Comparison of ENCODE assay signal across 8 cellular contexts in the genomic region with DNA sequence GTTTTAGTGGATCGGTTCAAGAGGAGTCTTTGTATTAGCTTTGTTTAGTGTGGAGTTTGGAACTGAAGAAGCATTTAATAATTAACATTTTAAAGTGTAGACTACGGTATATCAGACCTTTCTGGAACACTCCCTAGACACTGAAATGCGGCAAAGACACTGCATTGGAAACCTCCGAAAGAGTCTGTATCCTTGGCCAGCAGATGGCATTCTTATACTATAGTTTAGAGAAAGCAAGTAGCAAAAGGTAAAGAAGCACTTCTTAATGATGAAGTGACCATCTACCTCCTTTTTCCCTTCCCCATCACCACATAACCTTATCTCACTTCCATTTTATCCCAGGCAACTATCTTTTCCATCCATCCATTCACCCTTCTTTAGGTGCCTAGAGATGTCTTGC. TPM values are rescaled to one million over a fixed set of nuclear protein-coding genes. Genes with fewer than 3 reads are reported as not detected.
DNase-seq lines count a peak whose midpoint lies in the region; ATAC-seq, FAIRE-seq and TF ChIP-seq lines count a peak whose summit lies in the region.

No MANE protein-coding gene starts in this region.

- WGBS in GM12878 (ENCODE audit: insufficient coverage, insufficient replicate concordance, low lambda C conversion rate, missing lambda C conversion rate): 23% methylated on average over 4 of the region's 4 CpGs

- DNase-seq in AG04450 (ENCODE audit: low read depth, low spot score) (no peak), GM03348 (ENCODE audit: low spot score) (peak; percentile 29), NCI-H510A (lab: John Stamatoyannopoulos, UW) (peak; percentile 1), GM12878 (ENCODE audit: low read depth, low spot score) (no peak), kidney glomerular epithelial cell (lab: John Stamatoyannopoulos, UW) (peak; percentile 7), GM19240 (ENCODE audit: insufficient read length, low spot score) (no peak)

- H3K79me2 ChIP-seq in GM12878 (ENCODE audit: control insufficient read depth, insufficient read depth, low read length): no peaks in the 10 kb centered on the region

- H3K9me3 ChIP-seq in AG04450 (ENCODE audit: control insufficient read depth, insufficient read depth, low read length): no peaks in the 10 kb centered on the region
- no peaks in the 10 kb centered on the region for H3K9me3 ChIP-seq in GM12878 (replicated peaks; ENCODE audit: control insufficient read depth, insufficient read depth, low read length)

- POLR2A ChIA-PET in AG04450 (lab: Yijun Ruan, JAX) (no interaction called here), GM12878 (lab: Charles Lee) (no interaction called here)

- H3K27ac ChIP-seq in AG04450 (ENCODE audit: low read depth, low read length): no peak overlapping the region
- H3K27ac ChIP-seq in GM12878 (ENCODE audit: control insufficient read depth, insufficient read depth): no peak overlapping the region

- peak; percentile 68 for ATAC-seq in HG02981 (IDR thresholded peaks at IDR 0.05; ENCODE audit: unreplicated experiment)
- peak; percentile 81 for ATAC-seq in GM12878
- no peak for ATAC-seq in HG02840 (IDR thresholded peaks at IDR 0.05; ENCODE audit: low FRiP score, unreplicated experiment)

- RAD21 ChIA-PET in GM12878 (lab: Charles Lee; ENCODE audit: unreplicated experiment): no interaction called here

- SMC1A ChIA-PET in GM12878 (lab: Charles Lee; ENCODE audit: uncharacterized antibody, unreplicated experiment): interaction anchor here (0.8 kb wide), 1 partner anchor 14 kb away, joined by 3 read pairs; no protein-coding TSS in a partner anchor

- H2AFZ ChIP-seq in GM12878 (ENCODE audit: control insufficient read depth, low read depth, low read length): no peak overlapping the region

- no peak overlapping the region for H3K4me3 ChIP-seq in AG04450 (ENCODE audit: low read depth, low read length)
- H3K4me3 ChIP-seq in GM12878: no peak overlapping the region

- no peak for TF ChIP-seq POLR2A in GM12878 (IDR thresholded peaks at IDR 0.05; ENCODE audit: low read depth, low read length)

- FAIRE-seq in GM12878 (lab: Jason Lieb, UNC): no peak

- TF ChIP-seq RAD21 in GM12878 (IDR thresholded peaks at IDR 0.05; ENCODE audit: insufficient read depth, low read depth, low read length): peak; percentile 77

- no peaks in the 10 kb centered on the region for H3K27me3 ChIP-seq in AG04450 (ENCODE audit: control insufficient read depth, insufficient read depth, low read length)
- no peaks in the 10 kb centered on the region; a peak in 1 of 4 replicates for H3K27me3 ChIP-seq in GM12878 (replicated peaks in 1 of 2; ENCODE audit: control insufficient read depth in 2 of 2, insufficient read depth in 2 of 2, low read length in 1 of 2)

- no peaks in the 10 kb centered on the region for H4K20me1 ChIP-seq in GM12878 (ENCODE audit: control insufficient read depth, insufficient read depth)

- H3K4me1 ChIP-seq in GM12878 (ENCODE audit: control insufficient read depth, insufficient read depth, low read length): no peaks in the 10 kb centered on the region

- no peaks in the 10 kb centered on the region for H3K36me3 ChIP-seq in GM12878 (ENCODE audit: control insufficient read depth in 2 of 2, insufficient read depth in 2 of 2, low read length in 1 of 2)

- H3K9ac ChIP-seq in GM12878 (ENCODE audit: control insufficient read depth, insufficient read depth, low read length): no peak overlapping the region

- no peak for TF ChIP-seq EP300 in GM12878 (IDR thresholded peaks at IDR 0.05; ENCODE audit: borderline replicate concordance in 1 of 2, control insufficient read depth in 1 of 2, low read depth in 2 of 2, low read length in 2 of 2)

- CTCF ChIA-PET in AG04450 (lab: Charles Lee): interaction anchor here (0.6 to 3.1 kb wide), 15 partner anchors 141 to 746 kb away, joined by 3 to 52 read pairs (median 5); partner anchors contain the start of gene PDE5A
- CTCF ChIA-PET in GM12878 (lab: Yijun Ruan, JAX): interaction anchor here (0.7 to 3.2 kb wide), 4 partner anchors 15 to 737 kb away, joined by 3 to 12 read pairs (median 6); partner anchors contain the start of gene PDE5A

- peak; percentile 64 for TF ChIP-seq CTCF in AG04450 (IDR thresholded peaks at IDR 0.05; ENCODE audit: low read depth, low read length)
- peak; percentile 41 to 56 (median 43); a peak in 5 of 6 replicates for TF ChIP-seq CTCF in GM12878 (IDR thresholded peaks at IDR 0.05 in 2 of 3, conservative IDR thresholded peaks at IDR 0.05 in 1 of 3; ENCODE audit: control insufficient read depth in 2 of 3, extremely low read depth in 1 of 3, insufficient read depth in 1 of 3, low read depth in 3 of 3, low read length in 3 of 3)

- no TSS peak for BruUV-seq in GM12878 (replicated peaks; lab: Mats Ljungman, UMichigan)

- in situ Hi-C loops in GM12878 (cut with MboI): loop anchor here (10.0 kb wide), 1 partner anchor 310 kb away; the partner anchor contains the start of gene PDE5A

- intact Hi-C loops in GM12878 (cut with micrococcal nuclease; ENCODE audit: unreplicated experiment): loop anchor here (2.0 to 5.0 kb wide), 2 partner anchors 178 to 314 kb away; partner anchors contain the start of gene PDE5A

- H3K4me2 ChIP-seq in GM12878 (ENCODE audit: control insufficient read depth, insufficient read depth): no peak overlapping the region

TF ChIP-seq in GM12878, 131 proteins besides CTCF, POLR2A, EP300 and RAD21:
- TF ChIP-seq MEF2A (IDR thresholded peaks at IDR 0.05; ENCODE audit: insufficient read depth, low read depth, low read length): no peak
- peak; percentile 55; the same call in 1 of the 2 replicates for TF ChIP-seq SMC3 (IDR thresholded peaks at IDR 0.05; ENCODE audit: borderline replicate concordance, low read length)

RNA-seq across cellular contexts. Expression of gene FABP2, which starts 7.6 kb away (rescaled TPM):
- polyA plus RNA-seq in AG04450 (2011; rRNA removed) (not detected in 2 replicates), GM12878 (2011; rRNA removed) (not detected in 2 replicates), GM12878 (2014; fragmentation: Illumina TruSeq; extraction: Trizol) (not detected in 2 replicates), GM12878 (2014; fragmentation: Nextera tagmentation; extraction: Ambion mirVana) (not detected), GM12878 (2014; rRNA removed) (not detected in 2 replicates), GM12878 (2016; fragmentation: Nextera tagmentation; extraction: Ambion mirVana) (not detected)
- polyA minus RNA-seq in AG04450 (2011; rRNA and poly(A)+ RNA removed): not detected in 2 replicates
- not detected in 2 replicates for total RNA-seq in GM12878 (2013; cell fraction: nucleolus; rRNA removed)
- total RNA-seq in GM12878 (2014; rRNA removed) (not detected in 2 replicates), GM12878 (2014; rRNA removed; fragmentation: Illumina TruSeq; extraction: Trizol) (not detected in 2 replicates), GM12878 (2021) (not detected in 2 replicates)
- polyA plus RNA-seq in GM12878 (2011; ENCODE audit: low read depth): not detected
- not detected in 2 replicates for polyA plus RNA-seq in GM12878 (2011; cell fraction: cytosol; rRNA removed)
- polyA plus RNA-seq in GM12878 (2011; cell fraction: nucleus; rRNA removed): not detected in 2 replicates
- not detected in 2 replicates for polyA plus RNA-seq in GM12878 (2012)
- not detected in 2 replicates for polyA minus RNA-seq in GM12878 (2011; rRNA and poly(A)+ RNA removed)
- polyA minus RNA-seq in GM12878 (2011; cell fraction: cytosol; rRNA and poly(A)+ RNA removed): not detected in 2 replicates
- not detected in 2 replicates for polyA minus RNA-seq in GM12878 (2011; cell fraction: nucleus; rRNA and poly(A)+ RNA removed)

Comparison
In these comparisons a context has a peak if more than half of its experiments do, and no peak if none do; other contexts are left out.
1. DNase-seq: peak in GM03348 (single experiment), NCI-H510A (single experiment) and kidney glomerular epithelial cell (single experiment); none in AG04450 (single experiment), GM12878 (single experiment) and GM19240 (single experiment).